Comparison of ENCODE assay signal across 14 cellular contexts in genomic region chr15:69830425-69830824, GRCh38.
A peak's percentile ranks its signal among the peaks of the same experiment; 100 is the strongest.
DNase-seq lines count a peak whose midpoint lies in the region; ATAC-seq and TF ChIP-seq lines count a peak whose summit lies in the region.
"Had no signal": no experiment of that assay in that cellular context is flagged by ENCODE, and none has a peak within 500 bp of the region (broad histone marks: within the 10 kb centered on the region; RNA-seq: fewer than 3 reads in every experiment).

No MANE protein-coding gene starts in this region.

- intact Hi-C loops in IMR-90 (cut with micrococcal nuclease) (no loop called here), upper lobe of right lung (cut with DNase I) (no loop called here)

- TF ChIP-seq CTCF in IMR-90 (conservative IDR thresholded peaks at IDR 0.05; ENCODE audit: low read depth, low read length) (no peak), lung (IDR thresholded peaks at IDR 0.05; ENCODE audit: control extremely low read depth, extremely low read depth) (no peak), upper lobe of right lung (IDR thresholded peaks at IDR 0.05) (no peak)

- H3K36me3 ChIP-seq in IMR-90 (ENCODE audit: control insufficient read depth, insufficient read depth, low read length) (no peaks in the 10 kb centered on the region), lung (ENCODE audit: control insufficient read depth in 2 of 2, insufficient read depth in 2 of 2, low read length in 2 of 2) (no peaks in the 10 kb centered on the region), upper lobe of right lung (no peaks in the 10 kb centered on the region)
- H3K36me3 ChIP-seq: BLaER1 treated with 17β-estradiol and CSF1 and Interleukin-3, amounts not matched to agents 10 nM and 100 nM had no signal

- no peak overlapping the region for H2AK9ac ChIP-seq in IMR-90 (replicated peaks; ENCODE audit: low read depth, low read length, poor library complexity)

- no peak overlapping the region for H4K8ac ChIP-seq in IMR-90 (ENCODE audit: low read depth in 2 of 2, low read length in 2 of 2)

- peak; percentile 15 for DNase-seq in NCI-H2196 (lab: John Stamatoyannopoulos, UW; ENCODE audit: unreplicated experiment)
- no peak for DNase-seq in NCI-H2196 treated with DMSO at 0.1 percent for 48 hours (lab: John Stamatoyannopoulos, UW; ENCODE audit: unreplicated experiment)
- no peak for DNase-seq in IMR-90
- no peak for DNase-seq in lung (ENCODE audit: low spot score)
- DNase-seq in upper lobe of right lung, result no peak
- DNase-seq in RPMI8226, result no peak
- no peak for DNase-seq in NCI-H524 treated with DMSO at 0.1 percent for 48 hours (lab: John Stamatoyannopoulos, UW)
- DNase-seq: ACHN; CD4-positive, CD25-positive, alpha-beta regulatory T cell; GF-D8; HCEC 1CT had no signal

- no peak overlapping the region for H4K5ac ChIP-seq in IMR-90 (ENCODE audit: low read depth, low read length)

- no peak overlapping the region for H4K91ac ChIP-seq in IMR-90 (ENCODE audit: insufficient read depth, low read depth, low read length)

- H2BK20ac ChIP-seq in IMR-90 (ENCODE audit: low read depth, low read length), result no peak overlapping the region

- H2BK15ac ChIP-seq in IMR-90 (ENCODE audit: low read depth, low read length), result no peak overlapping the region

- no CpG with 5 or more reads among the region's 4 CpGs for WGBS in IMR-90 (ENCODE audit: extremely low coverage in 2 of 2, insufficient read length in 1 of 2), 2 experiments
- 71 to 89% methylated on average over 4 of the region's 4 CpGs for WGBS in lung, 2 donors

- H2AK5ac ChIP-seq in IMR-90 (ENCODE audit: low read depth, low read length), result no peak overlapping the region

- H2AFZ ChIP-seq in IMR-90 (replicated peaks; ENCODE audit: low read length, poor library complexity), result no peak overlapping the region

- ATAC-seq in IMR-90 (ENCODE audit: low read depth), result peak; percentile 33; the same call in 1 of the 2 replicates
- ATAC-seq in lung (ENCODE audit: insufficient read depth, low FRiP score), result peak; percentile 27
- peak; percentile 71 for ATAC-seq in upper lobe of right lung
- ATAC-seq in HG03097 (IDR thresholded peaks at IDR 0.05; ENCODE audit: low FRiP score, unreplicated experiment), result no peak
- ATAC-seq: HepG2 had no signal

- H3K18ac ChIP-seq in IMR-90 (ENCODE audit: low read depth, low read length), result no peak overlapping the region

- peaks cover 13% of the 10 kb centered on the region for H3K4me1 ChIP-seq in IMR-90 (ENCODE audit: control insufficient read depth, insufficient read depth, low read length)
- H3K4me1 ChIP-seq in lung (ENCODE audit: control insufficient read depth in 2 of 2, insufficient read depth in 2 of 2, low read length in 2 of 2), result no peaks in the 10 kb centered on the region
- no peaks in the 10 kb centered on the region for H3K4me1 ChIP-seq in upper lobe of right lung

- H3K79me1 ChIP-seq in IMR-90 (ENCODE audit: low read depth in 1 of 2, low read length in 2 of 2), result no peaks in the 10 kb centered on the region

- H3K9me3 ChIP-seq in IMR-90 (ENCODE audit: control insufficient read depth, insufficient read depth, low read length) (no peaks in the 10 kb centered on the region), lung (ENCODE audit: control insufficient read depth in 2 of 2, insufficient read depth in 1 of 2, low read length in 1 of 2) (peaks cover 0 to 2% of the 10 kb centered on the region in 2 donors), upper lobe of right lung (no peaks in the 10 kb centered on the region)
- H3K9me3 ChIP-seq: BLaER1 treated with 17β-estradiol and CSF1 and Interleukin-3, amounts not matched to agents 10 nM and 100 nM had no signal

- H2BK120ac ChIP-seq in IMR-90 (ENCODE audit: low read depth, low read length), result no peak overlapping the region

- no peak overlapping the region for H3K14ac ChIP-seq in IMR-90 (replicated peaks; ENCODE audit: low read depth, low read length)

- dilution Hi-C loops in IMR-90 (cut with HindIII; ENCODE audit: low sequenced_read_pairs, unreplicated experiment), result no loop called here

- in situ Hi-C loops in IMR-90 (cut with MboI; ENCODE audit: low sequenced_read_pairs), result no loop called here

- H4K20me1 ChIP-seq in IMR-90 (ENCODE audit: insufficient read depth, low read length), result no peaks in the 10 kb centered on the region

- POLR2A ChIA-PET in IMR-90 (lab: Charles Lee; ENCODE audit: unreplicated experiment), result no interaction called here

- H3K9ac ChIP-seq in IMR-90 (ENCODE audit: low read depth, low read length), result no peak overlapping the region
- H3K9ac ChIP-seq: BLaER1 treated with 17β-estradiol and CSF1 and Interleukin-3, amounts not matched to agents 10 nM and 100 nM had no signal

- TF ChIP-seq RAD21 in IMR-90 (IDR thresholded peaks at IDR 0.05; ENCODE audit: low read length), result no peak

- CTCF ChIA-PET in IMR-90 (lab: Yijun Ruan, JAX), result no interaction called here

- H3K4me2 ChIP-seq in IMR-90 (ENCODE audit: low read depth, low read length), result no peak overlapping the region

- no peak overlapping the region for H3K56ac ChIP-seq in IMR-90 (ENCODE audit: extremely low read depth, insufficient read depth, low read length)

- H3K4ac ChIP-seq in IMR-90 (ENCODE audit: low read depth, low read length), result no peak overlapping the region

- H3K27me3 ChIP-seq in IMR-90 (ENCODE audit: control insufficient read depth, insufficient read depth, low read length) (peaks cover 38% of the 10 kb centered on the region), lung (ENCODE audit: control insufficient read depth, insufficient read depth) (no peaks in the 10 kb centered on the region), upper lobe of right lung (no peaks in the 10 kb centered on the region)

- TF ChIP-seq POLR2A in IMR-90 (IDR thresholded peaks at IDR 0.05; ENCODE audit: low read depth, low read length), result no peak

- H3K23ac ChIP-seq in IMR-90 (ENCODE audit: low read depth, low read length), result no peak overlapping the region

- no peak overlapping the region for H2BK5ac ChIP-seq in IMR-90 (ENCODE audit: low read depth, low read length, poor library complexity, severe bottlenecking)

- no TSS peak for BruUV-seq in IMR-90 (replicated peaks; lab: Mats Ljungman, UMichigan)

- H3K27ac ChIP-seq in IMR-90 (ENCODE audit: insufficient read depth, low read length), result no peak overlapping the region
- no peak overlapping the region for H3K27ac ChIP-seq in lung (ENCODE audit: low read depth in 1 of 2, low read length in 1 of 2)
- H3K27ac ChIP-seq in upper lobe of right lung, result no peak overlapping the region
- H3K27ac ChIP-seq: BLaER1 treated with 17β-estradiol and CSF1 and Interleukin-3, amounts not matched to agents 10 nM and 100 nM had no signal

- peaks cover 5% of the 10 kb centered on the region; the same call in 1 of the 2 replicates for H3K9me1 ChIP-seq in IMR-90 (ENCODE audit: insufficient read depth, low read length)

- H3K4me3 ChIP-seq in IMR-90 (ENCODE audit: insufficient read depth, low read depth, low read length) (no peak overlapping the region), lung (no peak overlapping the region), upper lobe of right lung (no peak overlapping the region)
- H3K4me3 ChIP-seq: BLaER1 treated with 17β-estradiol and CSF1 and Interleukin-3, amounts not matched to agents 10 nM and 100 nM had no signal

TF ChIP-seq in IMR-90, 13 proteins besides CTCF, POLR2A, EP300 and RAD21:
- TF ChIP-seq BHLHE40 (IDR thresholded peaks at IDR 0.05; ENCODE audit: low read depth, low read length) (no peak), MAZ (IDR thresholded peaks at IDR 0.05; ENCODE audit: borderline replicate concordance, low read depth, low read length) (no peak), CHD1 (IDR thresholded peaks at IDR 0.05; ENCODE audit: low read depth, low read length) (no peak)
